34 cellular contexts compared by ENCODE assay signal in genomic region chr5:30659417-30659816, GRCh38.
"Had no signal": no experiment of that assay in that cellular context is flagged by ENCODE, and none has a peak within 500 bp of the region (broad histone marks: within the 10 kb centered on the region; RNA-seq: fewer than 3 reads in every experiment).

No MANE protein-coding gene starts in this region.

- H3K9me3 ChIP-seq: MG63 had no signal

- H3K4me3 ChIP-seq: MG63 had no signal

- H3K36me3 ChIP-seq: MG63 had no signal

- DNase-seq: Karpas-422, Kasumi-1, MG63, MM.1S, MV-4-11, NCI-H1048, NCI-H1092, NCI-H1092 treated with DMSO at 0.1 percent for 48 hours, NCI-H1105, NCI-H1105 treated with DMSO at 0.1 percent for 48 hours, NCI-H1417, NCI-H1417 treated with DMSO at 0.1 percent for 48 hours, NCI-H1436, NCI-H1436 treated with DMSO at 0.1 percent for 48 hours, NCI-H146, NCI-H1694, NCI-H1694 treated with DMSO at 0.1 percent for 48 hours, NCI-H187, NCI-H187 treated with DMSO at 0.1 percent for 48 hours, NCI-H1930, NCI-H2029, NCI-H2029 treated with DMSO at 0.1 percent for 48 hours, NCI-H2081, NCI-H2081 treated with DMSO at 0.1 percent for 48 hours, NCI-H2107, NCI-H2171, NCI-H2171 treated with DMSO at 0.1 percent for 48 hours, NCI-H2227 treated with DMSO at 0.1 percent for 48 hours, NCI-H226, NCI-H345, NCI-H446, NCI-H446 treated with DMSO at 0.1 percent for 48 hours, NCI-H510A, NCI-H510A treated with DMSO at 0.1 percent for 48 hours had no signal

- H3K27me3 ChIP-seq: MG63 had no signal
